ENCODE assay signal across 17 cellular contexts in genomic region chr1:211703812-211704566, GRCh38. TPM values are rescaled to one million over a fixed set of nuclear protein-coding genes. Genes with fewer than 3 reads are reported as not detected.
DNase-seq lines count a peak whose midpoint lies in the region; ATAC-seq and TF ChIP-seq lines count a peak whose summit lies in the region.
"Had no signal": no experiment of that assay in that cellular context is flagged by ENCODE, and none has a peak within 500 bp of the region (broad histone marks: within the 10 kb centered on the region; RNA-seq: fewer than 3 reads in every experiment).

No MANE protein-coding gene starts in this region.

- peak; percentile 24 for DNase-seq in NCI-H1436 (lab: John Stamatoyannopoulos, UW)
- DNase-seq in NCI-H1436 treated with DMSO at 0.1 percent for 48 hours (lab: John Stamatoyannopoulos, UW), result no peak
- DNase-seq in NCI-H2196 (lab: John Stamatoyannopoulos, UW; ENCODE audit: unreplicated experiment), result peak; percentile 89
- peak; percentile 37 to 69 (median 62) for DNase-seq in body of pancreas
- DNase-seq in superior temporal gyrus (ENCODE audit: extremely low spot score), result peak; percentile 61
- no peak for DNase-seq in hepatic stellate cell (ENCODE audit: low spot score)
- no peak for DNase-seq in NK-92 (lab: John Stamatoyannopoulos, UW; ENCODE audit: unreplicated experiment)
- DNase-seq: activated CD4-positive, alpha-beta memory T cell treated with anti-CD3 and anti-CD28 coated beads, Interleukin-2, amount 10 ng/mL, durations not matched to agents 7 days and 5 days; colonic mucosa; H7; NCI-H82; stimulated activated naive CD8-positive, alpha-beta T cell treated with anti-CD3 and anti-CD28 coated beads, Interleukin-15, Interleukin-2, amounts not matched to agents 100 U/mL and 50 U/mL, for 24 hours had no signal

- H3K36me3 ChIP-seq in body of pancreas (replicated peaks in 1 of 2; ENCODE audit: insufficient read depth in 1 of 2, low read depth in 2 of 2), result no peaks in the 10 kb centered on the region
- H3K36me3 ChIP-seq: colonic mucosa had no signal

- H3K27ac ChIP-seq in body of pancreas, result no peak overlapping the region
- H3K27ac ChIP-seq: 22Rv1, colonic mucosa, KMS-11 had no signal

- H3K4me3 ChIP-seq in body of pancreas, result no peak overlapping the region
- H3K4me3 ChIP-seq: colonic mucosa, lung had no signal

- TF ChIP-seq CTCF in body of pancreas (IDR thresholded peaks at IDR 0.05), result no peak

- no peak for TF ChIP-seq POLR2A in body of pancreas (IDR thresholded peaks at IDR 0.05)

- intact Hi-C loops in body of pancreas (cut with DNase I), result loop anchor here (5.0 to 10.0 kb wide), 2 partner anchors 133 to 241 kb away; no protein-coding TSS in a partner anchor

- H3K4me1 ChIP-seq in body of pancreas, result peaks cover 10% of the 10 kb centered on the region
- H3K4me1 ChIP-seq: colonic mucosa had no signal

- H3K27me3 ChIP-seq in body of pancreas, result no peaks in the 10 kb centered on the region
- H3K27me3 ChIP-seq: colonic mucosa had no signal

- no peaks in the 10 kb centered on the region for H3K9me3 ChIP-seq in body of pancreas
- H3K9me3 ChIP-seq: colonic mucosa had no signal

- ATAC-seq in body of pancreas (peak; percentile 66), HG03135 (IDR thresholded peaks at IDR 0.05; ENCODE audit: unreplicated experiment) (no peak)
- ATAC-seq: esophagus mucosa; stimulated activated naive CD8-positive, alpha-beta T cell treated with anti-CD3 and anti-CD28 coated beads, Interleukin-15, Interleukin-2, amounts not matched to agents 100 U/mL and 50 U/mL, for 24 hours had no signal

- WGBS in body of pancreas, 2 donors, result 36 to 58% methylated on average over 11 of the region's 11 CpGs

RNA-seq across cellular contexts. Expression of gene NEK2, which starts 28.6 kb away (rescaled TPM):
- total RNA-seq in body of pancreas, result not detected

Comparison
In these comparisons a context has a peak if more than half of its experiments do, and no peak if none do; other contexts are left out.
1. DNase-seq: peak in NCI-H1436 (single experiment), NCI-H2196 (single experiment), body of pancreas (4 of 4) and superior temporal gyrus (single experiment); none in NCI-H1436 treated with DMSO at 0.1 percent for 48 hours (single experiment), hepatic stellate cell (single experiment) and NK-92 (single experiment).